In the genomic region with DNA sequence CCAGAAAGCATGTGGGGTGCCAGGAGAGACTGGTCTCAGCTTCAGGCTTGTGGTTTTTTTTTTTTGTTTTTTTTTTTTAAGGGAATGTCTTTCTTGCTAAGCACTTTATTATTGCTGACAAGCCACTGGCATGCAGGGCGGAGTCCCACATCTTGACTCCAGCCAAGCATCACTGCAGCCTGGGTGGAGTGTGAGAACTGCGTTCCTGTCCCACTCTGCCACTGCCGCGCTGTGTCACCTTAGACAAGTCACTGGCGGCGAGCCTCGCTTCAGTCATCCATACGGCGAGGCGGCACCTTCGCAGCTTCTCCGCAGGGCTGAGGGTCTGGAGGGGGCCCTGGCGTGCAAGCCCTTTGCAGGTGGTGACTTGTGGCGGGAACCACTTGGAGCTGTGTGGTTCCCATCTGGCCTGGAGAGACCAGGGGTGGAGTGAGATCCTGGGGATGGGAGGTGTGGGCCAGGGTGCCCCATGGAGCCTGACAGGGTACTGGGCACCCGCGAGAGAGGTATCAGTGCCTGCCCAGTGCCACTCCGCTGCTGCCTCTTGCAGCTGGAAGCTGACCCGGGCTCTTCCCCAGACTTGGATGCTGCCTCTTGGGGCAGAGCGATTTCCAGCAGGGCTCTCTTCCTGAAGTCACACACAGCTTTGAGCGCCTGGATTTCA, we compare ENCODE assay signal across 2 cellular contexts.
A peak's percentile ranks its signal among the peaks of the same experiment; 100 is the strongest.
TF ChIP-seq lines count a peak whose summit lies in the region.

No MANE protein-coding gene starts in this region.

TF ChIP-seq in HCT116, 20 proteins besides CTCF, POLR2A, EP300 and RAD21:
- TF ChIP-seq EZH2 (IDR thresholded peaks at IDR 0.05) (no peak), EGR1 (IDR thresholded peaks at IDR 0.05; ENCODE audit: low read depth) (no peak), FOSL1 (IDR thresholded peaks at IDR 0.05; ENCODE audit: low read depth) (no peak), JUND (IDR thresholded peaks at IDR 0.05) (no peak)
- TF ChIP-seq, protein P1, sequence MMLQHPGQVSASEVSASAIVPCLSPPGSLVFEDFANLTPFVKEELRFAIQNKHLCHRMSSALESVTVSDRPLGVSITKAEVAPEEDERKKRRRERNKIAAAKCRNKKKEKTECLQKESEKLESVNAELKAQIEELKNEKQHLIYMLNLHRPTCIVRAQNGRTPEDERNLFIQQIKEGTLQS (IDR thresholded peaks at IDR 0.05) = no peak
TF ChIP-seq in HCT116: peak in this region for 0.

TF ChIP-seq in K562, 482 proteins besides CTCF, POLR2A, EP300 and RAD21:
- TF ChIP-seq ZKSCAN8 (CRISPR knock-in tag; IDR thresholded peaks at IDR 0.05) (0 out of 2 replicates have a peak, but pooled peaks have one; percentile 23), KAT2B (IDR thresholded peaks at IDR 0.05; ENCODE audit: low read depth, low read length) (no peak)
